Comparison of ENCODE assay signal across 8 cellular contexts in genomic region chr2:70946832-70947442, GRCh38. TPM values are rescaled to one million over a fixed set of nuclear protein-coding genes. Genes with fewer than 3 reads are reported as not detected.
DNase-seq lines count a peak whose midpoint lies in the region; ATAC-seq, FAIRE-seq and TF ChIP-seq lines count a peak whose summit lies in the region.

No MANE protein-coding gene starts in this region.

- H3K27ac Mint-ChIP-seq in activated CD4-positive, alpha-beta memory T cell treated with anti-CD3 and anti-CD28 coated beads, Interleukin-2, amount 10 ng/mL, durations not matched to agents 7 days and 5 days = no peak overlapping the region
- no peak overlapping the region for H3K27ac Mint-ChIP-seq in natural killer cell

- no peaks in the 10 kb centered on the region for H3K9me3 Mint-ChIP-seq in activated CD4-positive, alpha-beta memory T cell treated with anti-CD3 and anti-CD28 coated beads, Interleukin-2, amount 10 ng/mL, durations not matched to agents 7 days and 5 days
- no peaks in the 10 kb centered on the region for H3K9me3 Mint-ChIP-seq in natural killer cell

- intact Hi-C loops in natural killer cell (cut with micrococcal nuclease) = loop anchor here (1.0 to 10.0 kb wide), 3 partner anchors 76 to 642 kb away; partner anchors contain the start of gene FAM136A

- peak; percentile 67 for TF ChIP-seq CTCF in BE2C (IDR thresholded peaks at IDR 0.05; ENCODE audit: low read depth, low read length)
- TF ChIP-seq CTCF in epithelial cell of proximal tubule (conservative IDR thresholded peaks at IDR 0.05; ENCODE audit: low read depth, low read length) = peak; percentile 80
- peak; percentile 76 for TF ChIP-seq CTCF in natural killer cell (IDR thresholded peaks at IDR 0.05)

- H3K4me1 Mint-ChIP-seq in activated CD4-positive, alpha-beta memory T cell treated with anti-CD3 and anti-CD28 coated beads, Interleukin-2, amount 10 ng/mL, durations not matched to agents 7 days and 5 days = peaks cover 11% of the 10 kb centered on the region
- peaks cover 9 to 11% of the 10 kb centered on the region in 2 donors for H3K4me1 Mint-ChIP-seq in natural killer cell

- no peaks in the 10 kb centered on the region for H3K36me3 Mint-ChIP-seq in activated CD4-positive, alpha-beta memory T cell treated with anti-CD3 and anti-CD28 coated beads, Interleukin-2, amount 10 ng/mL, durations not matched to agents 7 days and 5 days (ENCODE audit: low read depth)
- no peaks in the 10 kb centered on the region for H3K36me3 Mint-ChIP-seq in natural killer cell

- POLR2A ChIA-PET in activated CD4-positive, alpha-beta memory T cell treated with anti-CD3 and anti-CD28 coated beads, Interleukin-2, amount 10 ng/mL, durations not matched to agents 7 days and 5 days (lab: Charles Lee) = interaction anchor here (1.3 kb wide), 1 partner anchor 17 kb away, joined by 4 read pairs; no protein-coding TSS in a partner anchor

- H3K9me3 ChIP-seq in BE2C = no peaks in the 10 kb centered on the region

- FAIRE-seq in H54 (lab: Jason Lieb, UNC) (peak; percentile 45), urothelium cell line (lab: Jason Lieb, UNC) (no peak)

- H3K27me3 ChIP-seq in BE2C = no peaks in the 10 kb centered on the region

- H3K4me1 ChIP-seq in BE2C = no peaks in the 10 kb centered on the region

- no peaks in the 10 kb centered on the region for H3K36me3 ChIP-seq in BE2C

- DNase-seq in BE2C (peak; percentile 52), H54 (ENCODE audit: insufficient read length, low spot score) (peak; percentile 42), NCI-H748 (lab: John Stamatoyannopoulos, UW; ENCODE audit: unreplicated experiment) (peak; percentile 52), epithelial cell of proximal tubule (ENCODE audit: low read depth) (no peak), natural killer cell (peak; percentile 29), urothelium cell line (ENCODE audit: low spot score) (peak; percentile 59)
- DNase-seq in activated CD4-positive, alpha-beta memory T cell treated with anti-CD3 and anti-CD28 coated beads, Interleukin-2, amount 10 ng/mL, durations not matched to agents 7 days and 5 days = peak; percentile 60

- no peak for TF ChIP-seq POLR2A in H54 (IDR thresholded peaks at IDR 0.05; ENCODE audit: low read depth, low read length)

- CTCF ChIA-PET in activated CD4-positive, alpha-beta memory T cell treated with anti-CD3 and anti-CD28 coated beads, Interleukin-2, amount 10 ng/mL, durations not matched to agents 7 days and 5 days (lab: Charles Lee) = interaction anchor here (0.6 to 3.5 kb wide), 9 partner anchors 19 to 643 kb away, joined by 3 to 54 read pairs (median 3); no protein-coding TSS in a partner anchor

- ATAC-seq in natural killer cell (peak in 2 of 3 donors; percentile 51), GM21423 (IDR thresholded peaks at IDR 0.05; ENCODE audit: unreplicated experiment) (no peak)

- no peak overlapping the region for H3K4me3 Mint-ChIP-seq in activated CD4-positive, alpha-beta memory T cell treated with anti-CD3 and anti-CD28 coated beads, Interleukin-2, amount 10 ng/mL, durations not matched to agents 7 days and 5 days
- H3K4me3 Mint-ChIP-seq in natural killer cell = no peak overlapping the region

- H3K4me3 ChIP-seq in BE2C (ENCODE audit: low read depth, low read length) (no peak overlapping the region), epithelial cell of proximal tubule (ENCODE audit: low read depth, low read length) (no peak overlapping the region)

- peaks cover 27% of the 10 kb centered on the region for H3K27me3 Mint-ChIP-seq in activated CD4-positive, alpha-beta memory T cell treated with anti-CD3 and anti-CD28 coated beads, Interleukin-2, amount 10 ng/mL, durations not matched to agents 7 days and 5 days
- peaks cover 16 to 18% of the 10 kb centered on the region in 2 donors for H3K27me3 Mint-ChIP-seq in natural killer cell (ENCODE audit: low read depth in 2 of 2)

RNA-seq across cellular contexts. Expression of gene ATP6V1B1, which starts 11.2 kb away (rescaled TPM):
- not detected for polyA plus RNA-seq in BE2C (2012; ENCODE audit: insufficient read depth, insufficient read length, low read depth)
- total RNA-seq in activated CD4-positive, alpha-beta memory T cell treated with anti-CD3 and anti-CD28 coated beads, Interleukin-2, amount 10 ng/mL, durations not matched to agents 7 days and 5 days = not detected
- 0.81 TPM in 1 of 2 replicates, not detected in the other for total RNA-seq in epithelial cell of proximal tubule
- not detected for total RNA-seq in natural killer cell

RNA-seq across cellular contexts. Expression of gene ANKRD53, which starts 31.5 kb away (rescaled TPM):
- 1.6 TPM for polyA plus RNA-seq in BE2C (2012; ENCODE audit: insufficient read depth, insufficient read length, low read depth)
- total RNA-seq in activated CD4-positive, alpha-beta memory T cell treated with anti-CD3 and anti-CD28 coated beads, Interleukin-2, amount 10 ng/mL, durations not matched to agents 7 days and 5 days = not detected
- 0.58 and 0.75 TPM in 2 replicates for total RNA-seq in epithelial cell of proximal tubule
- total RNA-seq in natural killer cell = 1 to 10 TPM; 2.2 to 3.1 (median 2.5) TPM

RNA-seq across cellular contexts. Expression of gene VAX2, which starts 46.6 kb away (rescaled TPM):
- 1.0 TPM for polyA plus RNA-seq in BE2C (2012; ENCODE audit: insufficient read depth, insufficient read length, low read depth)
- not detected for total RNA-seq in activated CD4-positive, alpha-beta memory T cell treated with anti-CD3 and anti-CD28 coated beads, Interleukin-2, amount 10 ng/mL, durations not matched to agents 7 days and 5 days
- 0.12 and 0.51 TPM in 2 replicates for total RNA-seq in epithelial cell of proximal tubule
- total RNA-seq in natural killer cell = not detected

RNA-seq across cellular contexts. Expression of gene TEX261, which starts 47.7 kb away (rescaled TPM):
- 17.1 TPM for polyA plus RNA-seq in BE2C (2012; ENCODE audit: insufficient read depth, insufficient read length, low read depth)
- total RNA-seq in activated CD4-positive, alpha-beta memory T cell treated with anti-CD3 and anti-CD28 coated beads, Interleukin-2, amount 10 ng/mL, durations not matched to agents 7 days and 5 days = 10 to 100 TPM; 34.8 to 35.8 TPM
- 12.3 and 39.6 TPM in 2 replicates for total RNA-seq in epithelial cell of proximal tubule
- 10 to 100 TPM; 30.3 to 44.2 (median 43.2) TPM for total RNA-seq in natural killer cell
